Comparison of ENCODE assay signal across 15 cellular contexts in the genomic region with DNA sequence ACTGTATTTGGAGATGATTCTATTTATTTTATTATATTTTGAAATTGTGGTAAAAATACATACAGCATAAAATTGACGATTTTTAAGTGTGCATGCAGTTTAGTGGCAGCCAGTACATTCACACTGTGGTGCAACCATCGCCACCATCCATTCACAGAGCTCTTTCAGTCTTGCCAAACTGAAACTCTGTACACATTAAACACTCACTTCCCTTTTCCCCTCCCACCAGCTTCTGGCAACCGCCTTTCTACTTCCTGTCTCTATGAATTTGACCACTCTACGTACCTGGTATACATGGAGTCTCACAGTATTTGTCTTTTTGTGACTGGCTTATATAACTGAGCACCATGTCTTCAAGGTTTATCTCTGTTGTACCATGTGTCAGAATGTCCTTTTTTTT.
"Had no signal": no experiment of that assay in that cellular context is flagged by ENCODE, and none has a peak within 500 bp of the region (broad histone marks: within the 10 kb centered on the region; RNA-seq: fewer than 3 reads in every experiment).

No MANE protein-coding gene starts in this region.

- DNase-seq: activated CD4-positive, alpha-beta memory T cell treated with anti-CD3 and anti-CD28 coated beads for 36 hours; activated effector memory CD4-positive, alpha-beta T cell treated with anti-CD3 and anti-CD28 coated beads, Interleukin-2, amount 50 U/mL, for 16 hours; activated T-cell treated with anti-CD3 and anti-CD28 coated beads, Interleukin-2, amount 50 U/mL, for 4 hours; amniotic stem cell; heart right ventricle; left cardiac atrium; lower lobe of right lung; nucleus accumbens; right cardiac atrium; stimulated activated CD4-positive, alpha-beta T cell treated with anti-CD3 and anti-CD28 coated beads, Interleukin-15, amount 100 ng/mL, for 24 hours; stimulated activated CD4-positive, alpha-beta T cell treated with anti-CD3 and anti-CD28 coated beads, Interleukin-4, amount 100 ng/mL, for 1 hour; stimulated activated naive CD4-positive, alpha-beta T cell; substantia nigra; trophoblast cell had no signal

- ATAC-seq: activated T-cell treated with anti-CD3 and anti-CD28 coated beads, Interleukin-2, amount 50 U/mL, for 4 hours; gastroesophageal sphincter; heart right ventricle; left cardiac atrium; lower lobe of right lung; right cardiac atrium had no signal
